Comparison of ENCODE assay signal across 8 cellular contexts in the genomic region with DNA sequence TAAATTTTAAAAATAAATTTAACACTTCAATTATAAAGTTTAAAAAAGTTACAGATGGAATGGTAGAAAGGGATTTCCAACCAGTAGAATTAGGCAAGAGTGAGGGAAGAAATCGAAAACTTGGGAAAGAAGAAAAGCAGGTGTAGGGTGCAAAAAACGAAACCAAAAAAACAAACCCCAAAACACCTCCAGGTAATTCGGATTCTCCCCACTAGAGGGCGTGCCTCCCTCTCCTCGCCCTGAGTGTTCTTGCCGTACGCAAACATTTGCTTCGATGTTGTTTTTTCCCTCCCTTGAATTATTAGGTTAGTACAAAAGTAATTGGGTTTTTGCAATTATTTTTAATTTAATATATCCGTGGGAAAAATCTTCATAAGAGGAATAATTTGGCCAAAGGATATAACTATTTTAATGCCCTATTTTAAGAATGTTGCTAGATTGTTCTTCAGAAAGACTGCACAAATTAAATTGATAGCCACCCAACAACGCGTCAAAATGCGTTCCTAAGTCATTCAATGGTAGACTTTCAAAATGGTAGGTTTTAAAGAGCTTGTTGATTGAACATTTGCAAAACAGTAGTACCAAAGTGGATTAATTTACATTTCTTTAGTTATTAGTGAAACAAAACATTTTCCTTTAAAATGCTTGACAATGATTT.
DNase-seq lines count a peak whose midpoint lies in the region; ATAC-seq, FAIRE-seq and TF ChIP-seq lines count a peak whose summit lies in the region.

No MANE protein-coding gene starts in this region.

- TF ChIP-seq POLR2A in A549 (IDR thresholded peaks at IDR 0.05; ENCODE audit: low read length): no peak

- H3K9ac ChIP-seq in mucosa of rectum (ENCODE audit: low read depth in 1 of 2, low read length in 2 of 2): no peak overlapping the region

- POLR2A ChIA-PET in A549 (lab: Yijun Ruan, JAX): no interaction called here

- CTCF ChIA-PET in A549 (lab: Yijun Ruan, JAX): interaction anchor here (0.6 to 6.8 kb wide), 23 partner anchors 8 to 428 kb away, joined by 3 to 120 read pairs (median 4); a partner anchor contains a TSS

- DNase-seq in A549 (ENCODE audit: low read depth in 1 of 2, low spot score in 1 of 2) (peak in 1 of 2 experiments; percentile 27), NCI-H69 (lab: John Stamatoyannopoulos, UW) (peak; percentile 67)
- peak; percentile 92 for DNase-seq in activated CD8-positive, alpha-beta memory T cell treated with anti-CD3 and anti-CD28 coated beads for 24 hours
- DNase-seq in stimulated activated CD8-positive, alpha-beta memory T cell treated with anti-CD3 and anti-CD28 coated beads, Interleukin-4, amount 100 ng/mL, for 1 hour (ENCODE audit: low read depth in 2 of 2, low spot score in 1 of 2): peak; percentile 70 to 74

- H3K4me3 ChIP-seq in A549: peak overlapping the region; percentile 47
- peak overlapping the region; percentile 47 to 73 for H3K4me3 ChIP-seq in mucosa of rectum (ENCODE audit: low read length in 2 of 2)

- H3K4me2 ChIP-seq in A549: peak overlapping the region; percentile 88

- H3K27ac ChIP-seq in A549: no peak overlapping the region
- no peak overlapping the region for H3K27ac ChIP-seq in mucosa of rectum (ENCODE audit: low read depth in 2 of 2, low read length in 2 of 2)

- H3K36me3 ChIP-seq in mucosa of rectum (ENCODE audit: control insufficient read depth in 2 of 2, insufficient read depth in 2 of 2, low read length in 2 of 2): peaks cover 12 to 14% of the 10 kb centered on the region in 2 donors

- H3K27me3 ChIP-seq in mucosa of rectum (ENCODE audit: control insufficient read depth in 2 of 2, insufficient read depth in 2 of 2, low read length in 2 of 2): no peaks in the 10 kb centered on the region

- peak; percentile 53 to 58 for TF ChIP-seq RAD21 in A549 (conservative IDR thresholded peaks at IDR 0.05 in 1 of 2, IDR thresholded peaks at IDR 0.05 in 1 of 2)

- ATAC-seq in A549 (no peak), GM18861 (IDR thresholded peaks at IDR 0.05; ENCODE audit: unreplicated experiment) (peak; percentile 38), GM18867 (IDR thresholded peaks at IDR 0.05; ENCODE audit: unreplicated experiment) (no peak)

- FAIRE-seq in A549 (lab: Jason Lieb, UNC) (no peak), endometrium (lab: Jason Lieb, UNC) (peak; percentile 84)

- H3K9me3 ChIP-seq in A549 (no peaks in the 10 kb centered on the region), mucosa of rectum (ENCODE audit: control insufficient read depth in 2 of 2, low read length in 2 of 2) (no peaks in the 10 kb centered on the region)

- WGBS in A549 (ENCODE audit: missing lambda C conversion rate): 7% methylated on average over 12 of the region's 12 CpGs

- H3K4me1 ChIP-seq in A549: peaks cover 32% of the 10 kb centered on the region
- peaks cover 29 to 43% of the 10 kb centered on the region in 2 donors for H3K4me1 ChIP-seq in mucosa of rectum (ENCODE audit: control insufficient read depth in 2 of 2, insufficient read depth in 2 of 2, low read length in 2 of 2)

- peak; percentile 75 for TF ChIP-seq CTCF in A549 (IDR thresholded peaks at IDR 0.05)

- TF ChIP-seq EP300 in A549 (IDR thresholded peaks at IDR 0.05): no peak

TF ChIP-seq in A549, 52 proteins besides CTCF, POLR2A, EP300 and RAD21:
- TF ChIP-seq PHF8 (IDR thresholded peaks at IDR 0.05; ENCODE audit: borderline replicate concordance, low read depth) (no peak), SMC3 (IDR thresholded peaks at IDR 0.05) (peak; percentile 71)
- TF ChIP-seq, protein P1, sequence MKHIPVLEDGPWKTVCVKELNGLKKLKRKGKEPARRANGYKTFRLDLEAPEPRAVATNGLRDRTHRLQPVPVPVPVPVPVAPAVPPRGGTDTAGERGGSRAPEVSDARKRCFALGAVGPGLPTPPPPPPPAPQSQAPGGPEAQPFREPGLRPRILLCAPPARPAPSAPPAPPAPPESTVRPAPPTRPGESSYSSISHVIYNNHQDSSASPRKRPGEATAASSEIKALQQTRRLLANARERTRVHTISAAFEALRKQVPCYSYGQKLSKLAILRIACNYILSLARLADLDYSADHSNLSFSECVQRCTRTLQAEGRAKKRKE (CRISPR knock-in tag; IDR thresholded peaks at IDR 0.05; ENCODE audit: low read depth): no peak
